In genomic region chr20:63597651-63598478, GRCh38 we compare ENCODE assay signal across 26 cellular contexts. TPM values are rescaled to one million over a fixed set of nuclear protein-coding genes. Genes with fewer than 3 reads are reported as not detected.
"Had no signal": no experiment of that assay in that cellular context is flagged by ENCODE, and none has a peak within 500 bp of the region (broad histone marks: within the 10 kb centered on the region; RNA-seq: fewer than 3 reads in every experiment).

No MANE protein-coding gene starts in this region.

- H3K4me1 ChIP-seq: body of pancreas, Peyer's patch had no signal

- DNase-seq: activated CD4-positive, alpha-beta T cell treated with anti-CD3 and anti-CD28 coated beads for 48 hours; activated CD4-positive, alpha-beta T cell treated with anti-CD3 and anti-CD28 coated beads, Interleukin-2, amount 50 U/mL, for 4 hours; activated CD4-positive, CD25-positive, alpha-beta regulatory T cell treated with anti-CD3 and anti-CD28 coated beads, Interleukin-2, amount 50 U/mL, for 72 hours; activated CD8-positive, alpha-beta memory T cell treated with anti-CD3 and anti-CD28 coated beads, Interleukin-2, amount 50 U/mL, for 48 hours; activated CD8-positive, alpha-beta T cell treated with anti-CD3 and anti-CD28 coated beads, Interleukin-2, amount 10 ng/mL, durations not matched to agents 7 days and 5 days; activated naive CD4-positive, alpha-beta T cell treated with anti-CD3 and anti-CD28 coated beads, Interleukin-2, amount 50 U/mL, for 16 hours; activated T-cell treated with anti-CD3 and anti-CD28 coated beads, Interleukin-2, amount 50 U/mL, for 1 hour; body of pancreas; central memory CD4-positive, alpha-beta T cell; Kasumi-1; KBM-7; NCI-H1105 treated with DMSO at 0.1 percent for 48 hours; NCI-H1436 treated with DMSO at 0.1 percent for 48 hours; NCI-H187 treated with DMSO at 0.1 percent for 48 hours; NCI-H2081 treated with DMSO at 0.1 percent for 48 hours; NCI-H345; NCI-H510A; NCI-H526 treated with DMSO at 0.1 percent for 48 hours; NCI-H82; Peyer's patch; SIG-M5; T-helper 17 cell; T-helper 9 cell had no signal

- H3K9me3 ChIP-seq: ascending aorta, body of pancreas, Peyer's patch had no signal

- H3K4me3 ChIP-seq: ascending aorta, body of pancreas, Peyer's patch had no signal

- H3K27ac ChIP-seq: ascending aorta, body of pancreas, Peyer's patch had no signal

- H3K4me1 Mint-ChIP-seq: WTC11 had no signal

- H3K9me3 Mint-ChIP-seq: WTC11 had no signal

- H3K27me3 ChIP-seq: ascending aorta, body of pancreas, Peyer's patch had no signal

- H3K27ac Mint-ChIP-seq: activated CD8-positive, alpha-beta T cell treated with anti-CD3 and anti-CD28 coated beads, Interleukin-2, amount 10 ng/mL, durations not matched to agents 7 days and 5 days; WTC11 had no signal

- ATAC-seq: activated CD8-positive, alpha-beta T cell treated with anti-CD3 and anti-CD28 coated beads, Interleukin-2, amount 10 ng/mL, durations not matched to agents 7 days and 5 days; body of pancreas; T-helper 17 cell; WTC11 had no signal

- H3K27me3 Mint-ChIP-seq: T-helper 17 cell had no signal

- H3K4me3 Mint-ChIP-seq: activated CD8-positive, alpha-beta T cell treated with anti-CD3 and anti-CD28 coated beads, Interleukin-2, amount 10 ng/mL, durations not matched to agents 7 days and 5 days; T-helper 17 cell; WTC11 had no signal

RNA-seq across cellular contexts. Expression of gene FNDC11, which starts 43.9 kb away (rescaled TPM):
- total RNA-seq: ascending aorta had no signal

RNA-seq across cellular contexts. Expression of gene SRMS, which starts 50.3 kb away (rescaled TPM):
- total RNA-seq: activated CD8-positive, alpha-beta T cell treated with anti-CD3 and anti-CD28 coated beads, Interleukin-2, amount 10 ng/mL, durations not matched to agents 7 days and 5 days; ascending aorta; body of pancreas; Peyer's patch; T-helper 17 cell had no signal

RNA-seq across cellular contexts. Expression of gene STMN3, which starts 55.4 kb away (rescaled TPM):
- total RNA-seq: bronchial epithelial cell had no signal
